Comparison of ENCODE assay signal across 12 cellular contexts in genomic region chr3:32423956-32424558, GRCh38. TPM values are rescaled to one million over a fixed set of nuclear protein-coding genes. Genes with fewer than 3 reads are reported as not detected.
DNase-seq lines count a peak whose midpoint lies in the region; ATAC-seq and TF ChIP-seq lines count a peak whose summit lies in the region.
"Had no signal": no experiment of that assay in that cellular context is flagged by ENCODE, and none has a peak within 500 bp of the region (broad histone marks: within the 10 kb centered on the region; RNA-seq: fewer than 3 reads in every experiment).

No MANE protein-coding gene starts in this region.

- H3K27me3 Mint-ChIP-seq in activated naive CD4-positive, alpha-beta T cell treated with anti-CD3 and anti-CD28 coated beads for 36 hours (ENCODE audit: low read depth) = no peaks in the 10 kb centered on the region
- no peaks in the 10 kb centered on the region for H3K27me3 Mint-ChIP-seq in T-helper 17 cell
- peaks cover 5% of the 10 kb centered on the region for H3K27me3 Mint-ChIP-seq in glutamatergic neuron (ENCODE audit: unreplicated experiment)

- H3K9me3 ChIP-seq in T-helper 17 cell (ENCODE audit: control insufficient read depth, low read length, poor library complexity, severe bottlenecking) (no peaks in the 10 kb centered on the region), thymus (ENCODE audit: control insufficient read depth) (no peaks in the 10 kb centered on the region)

- intact Hi-C loops in activated naive CD4-positive, alpha-beta T cell treated with anti-CD3 and anti-CD28 coated beads for 36 hours (cut with micrococcal nuclease) = loop anchor here (1.0 to 10.0 kb wide), 3 partner anchors 8 to 889 kb away; partner anchors contain the start of gene STT3B

- peaks cover under 1% of the 10 kb centered on the region for H3K36me3 Mint-ChIP-seq in activated naive CD4-positive, alpha-beta T cell treated with anti-CD3 and anti-CD28 coated beads for 36 hours (ENCODE audit: low read depth)
- peaks cover 4% of the 10 kb centered on the region for H3K36me3 Mint-ChIP-seq in T-helper 17 cell (ENCODE audit: low read depth)
- peaks cover 3% of the 10 kb centered on the region for H3K36me3 Mint-ChIP-seq in glutamatergic neuron (ENCODE audit: unreplicated experiment)

- peak; percentile 48 for DNase-seq in activated naive CD4-positive, alpha-beta T cell treated with anti-CD3 and anti-CD28 coated beads for 36 hours
- no peak for DNase-seq in activated naive CD4-positive, alpha-beta T cell (lab: John Stamatoyannopoulos, UW)
- no peak for DNase-seq in T-helper 17 cell
- no peak for DNase-seq in glutamatergic neuron
- DNase-seq: hypothalamus; Karpas-422; NCI-H748 treated with DMSO at 0.1 percent for 48 hours; stimulated activated CD4-positive, alpha-beta T cell treated with anti-CD3 and anti-CD28 coated beads, Interleukin-4, amount 100 ng/mL, for 1 hour had no signal

- no peaks in the 10 kb centered on the region for H3K27me3 ChIP-seq in thymus (ENCODE audit: control insufficient read depth, insufficient read depth)

- no peaks in the 10 kb centered on the region for H3K9me3 Mint-ChIP-seq in activated naive CD4-positive, alpha-beta T cell treated with anti-CD3 and anti-CD28 coated beads for 36 hours
- peaks cover 8% of the 10 kb centered on the region for H3K9me3 Mint-ChIP-seq in glutamatergic neuron (ENCODE audit: unreplicated experiment)

- peaks cover 60% of the 10 kb centered on the region for H3K4me1 ChIP-seq in thymus (ENCODE audit: control insufficient read depth, insufficient read depth, low read length)

- H3K4me3 ChIP-seq in thymus (ENCODE audit: low read length) = no peak overlapping the region

- peak overlapping the region; percentile 27 for H3K27ac ChIP-seq in thymus (ENCODE audit: low read depth)

- H3K4me3 Mint-ChIP-seq in activated naive CD4-positive, alpha-beta T cell treated with anti-CD3 and anti-CD28 coated beads for 36 hours = peak overlapping the region; percentile 54
- peak overlapping the region; percentile 67 for H3K4me3 Mint-ChIP-seq in T-helper 17 cell
- H3K4me3 Mint-ChIP-seq in glutamatergic neuron (ENCODE audit: unreplicated experiment) = peak overlapping the region; percentile 7

- H3K36me3 ChIP-seq in thymus (ENCODE audit: control insufficient read depth, insufficient read depth) = no peaks in the 10 kb centered on the region

- 58% methylated on average over 12 of the region's 12 CpGs for WGBS in thymus

- CTCF ChIA-PET in activated naive CD4-positive, alpha-beta T cell treated with anti-CD3 and anti-CD28 coated beads for 36 hours (lab: Charles Lee) = interaction anchor here (0.6 to 6.5 kb wide), 4 partner anchors 9 to 49 kb away, joined by 3 to 36 read pairs (median 8); no protein-coding TSS in a partner anchor

- no peak for TF ChIP-seq CTCF in glutamatergic neuron (IDR thresholded peaks at IDR 0.05; ENCODE audit: partially characterized antibody, unreplicated experiment)

- H3K4me1 Mint-ChIP-seq in activated naive CD4-positive, alpha-beta T cell treated with anti-CD3 and anti-CD28 coated beads for 36 hours (ENCODE audit: low read depth) = peaks cover 88% of the 10 kb centered on the region
- H3K4me1 Mint-ChIP-seq in T-helper 17 cell (peaks cover 61% of the 10 kb centered on the region), glutamatergic neuron (ENCODE audit: low read depth, unreplicated experiment) (peaks cover 51% of the 10 kb centered on the region)

- H3K27ac Mint-ChIP-seq in activated naive CD4-positive, alpha-beta T cell treated with anti-CD3 and anti-CD28 coated beads for 36 hours = peak overlapping the region; percentile 86
- H3K27ac Mint-ChIP-seq in T-helper 17 cell (peak overlapping the region; percentile 93), glutamatergic neuron (ENCODE audit: unreplicated experiment) (peak overlapping the region; percentile 85)

- ATAC-seq in T-helper 17 cell (peak; percentile 53), HG03565 (IDR thresholded peaks at IDR 0.05; ENCODE audit: unreplicated experiment) (no peak), HG02884 (IDR thresholded peaks at IDR 0.05; ENCODE audit: unreplicated experiment) (no peak), GM19035 (IDR thresholded peaks at IDR 0.05; ENCODE audit: unreplicated experiment) (no peak)

RNA-seq across cellular contexts. Expression of gene CMTM7, which starts 32.4 kb away (rescaled TPM):
- total RNA-seq in activated naive CD4-positive, alpha-beta T cell treated with anti-CD3 and anti-CD28 coated beads for 36 hours = 10 to 100 TPM; 59.1 to 60.2 TPM
- total RNA-seq in T-helper 17 cell (10 to 100 TPM; 38.5 to 45.3 TPM), glutamatergic neuron (ENCODE audit: unreplicated experiment) (95.5 TPM)
- 45.7 TPM for polyA plus RNA-seq in thymus

Comparison
In these comparisons a context has a peak if more than half of its experiments do, and no peak if none do; other contexts are left out.
1. H3K4me3 Mint-ChIP-seq: peak in every context shown above with its lines; median percentile 67 in T-helper 17 cell; 54 in activated naive CD4-positive, alpha-beta T cell treated with anti-CD3 and anti-CD28 coated beads for 36 hours; 7 in glutamatergic neuron.